ENCODE assay signal across 14 cellular contexts in genomic region chr20:62150236-62150575, GRCh38. TPM values are rescaled to one million over a fixed set of nuclear protein-coding genes. Genes with fewer than 3 reads are reported as not detected.
A peak's percentile ranks its signal among the peaks of the same experiment; 100 is the strongest.
DNase-seq lines count a peak whose midpoint lies in the region; ATAC-seq and TF ChIP-seq lines count a peak whose summit lies in the region.
"Had no signal": no experiment of that assay in that cellular context is flagged by ENCODE, and none has a peak within 500 bp of the region (broad histone marks: within the 10 kb centered on the region; RNA-seq: fewer than 3 reads in every experiment).

No MANE protein-coding gene starts in this region.

- H2AFZ ChIP-seq in mammary epithelial cell (ENCODE audit: low read depth, low read length), result no peak overlapping the region

- H3K4me2 ChIP-seq in mammary epithelial cell (ENCODE audit: insufficient read depth, low read depth, low read length) (peak overlapping the region; percentile 60), mesendoderm (ENCODE audit: low read length) (no peak overlapping the region)
- H3K4me2 ChIP-seq: BLaER1 treated with 17β-estradiol and CSF1 and Interleukin-3, amounts not matched to agents 10 nM and 100 nM had no signal

- H3K27ac ChIP-seq in mammary epithelial cell (ENCODE audit: insufficient read depth, low read depth, low read length), result no peak overlapping the region
- H3K27ac ChIP-seq in mesendoderm (ENCODE audit: low read depth, low read length), result no peak overlapping the region
- peak overlapping the region in 5 of 8 donors; percentile 15 to 74 (median 58) for H3K27ac ChIP-seq in spleen
- H3K27ac ChIP-seq: BLaER1 treated with 17β-estradiol and CSF1 and Interleukin-3, amounts not matched to agents 10 nM and 100 nM had no signal

- BruUV-seq in mammary epithelial cell (replicated peaks; lab: Mats Ljungman, UMichigan), result no TSS peak

- H3K79me2 ChIP-seq in mammary epithelial cell (ENCODE audit: insufficient read depth, low read length) (peaks cover 98% of the 10 kb centered on the region), mesendoderm (ENCODE audit: control insufficient read depth, insufficient read depth, low read length) (peaks cover 89% of the 10 kb centered on the region)

- no peak overlapping the region for H3K4ac ChIP-seq in mesendoderm (ENCODE audit: low read depth, low read length)

- no peaks in the 10 kb centered on the region for H4K20me1 ChIP-seq in mammary epithelial cell (ENCODE audit: insufficient read depth, low read length)

- H4K8ac ChIP-seq in mesendoderm (ENCODE audit: low read depth, low read length), result no peak overlapping the region

- no peak overlapping the region for H2BK120ac ChIP-seq in mesendoderm (ENCODE audit: low read depth, low read length)

- no peaks in the 10 kb centered on the region for H3K36me3 ChIP-seq in mammary epithelial cell (ENCODE audit: insufficient read depth, low read length)
- peaks cover 2% of the 10 kb centered on the region for H3K36me3 ChIP-seq in mesendoderm (ENCODE audit: control insufficient read depth, insufficient read depth, low read length)
- H3K36me3 ChIP-seq in spleen, result peaks cover 0 to 35% (median 0%) of the 10 kb centered on the region in 6 donors

- intact Hi-C loops in Right ventricle myocardium inferior (cut with DNase I), result no loop called here
- intact Hi-C loops in left ventricle myocardium superior (cut with micrococcal nuclease), result no loop called here
- intact Hi-C loops in mammary epithelial cell (cut with micrococcal nuclease), result no loop called here
- intact Hi-C loops in spleen (cut with DNase I; ENCODE audit: low total_unique reads), result no loop called here

- DNase-seq in Right ventricle myocardium inferior (ENCODE audit: missing footprints) (peak; percentile 54), left ventricle myocardium superior (no peak), mammary epithelial cell (no peak), mesendoderm (no peak), spleen (no peak), hypothalamus (lab: John Stamatoyannopoulos, UW) (no peak), dermis blood vessel endothelial cell (no peak), mucosa of gallbladder (ENCODE audit: low spot score) (no peak)
- DNase-seq: HCEC 1CT, NCI-H1436 treated with DMSO at 0.1 percent for 48 hours, NCI-H2081 treated with DMSO at 0.1 percent for 48 hours, NCI-H226, NCI-H69 had no signal

- in situ Hi-C loops in mammary epithelial cell (cut with MboI; ENCODE audit: low sequenced_read_pairs in 2 of 2), result no loop called here

- H3K9ac ChIP-seq in mammary epithelial cell (ENCODE audit: insufficient read depth, low read length), result no peak overlapping the region
- no peak overlapping the region for H3K9ac ChIP-seq in mesendoderm (ENCODE audit: low read length)

- ATAC-seq in Right ventricle myocardium inferior (no peak), left ventricle myocardium superior (no peak)

- no peak overlapping the region for H2BK5ac ChIP-seq in mesendoderm (ENCODE audit: low read length)

- H3K23ac ChIP-seq in mesendoderm (ENCODE audit: low read length), result peak overlapping the region; percentile 45

- 68% methylated on average over 11 of the region's 14 CpGs for WGBS in mammary epithelial cell (ENCODE audit: low coverage, missing lambda C conversion rate)
- WGBS in mesendoderm (ENCODE audit: extremely low coverage, insufficient coverage, low lambda C conversion rate), result no CpG with 5 or more reads among the region's 14 CpGs
- WGBS in spleen, 5 donors, result 90 to 95% (median 90%) methylated on average over 13 to 14 of the region's 14 CpGs

- no peak overlapping the region for H3K18ac ChIP-seq in mesendoderm (ENCODE audit: low read length)

- no peak for TF ChIP-seq POLR2A in spleen (IDR thresholded peaks at IDR 0.05)

- H4K5ac ChIP-seq in mesendoderm (ENCODE audit: low read length), result no peak overlapping the region

- no peaks in the 10 kb centered on the region for H3K9me3 ChIP-seq in mammary epithelial cell (replicated peaks; ENCODE audit: insufficient read depth, low read length)
- H3K9me3 ChIP-seq in spleen, result peaks cover 0 to 12% (median 3%) of the 10 kb centered on the region in 8 donors

- no peaks in the 10 kb centered on the region for H3K27me3 ChIP-seq in mammary epithelial cell (ENCODE audit: insufficient read depth, low read length)
- H3K27me3 ChIP-seq in mesendoderm (ENCODE audit: insufficient read depth, low read length, poor library complexity), result no peaks in the 10 kb centered on the region
- no peaks in the 10 kb centered on the region for H3K27me3 ChIP-seq in spleen (replicated peaks in 1 of 7)
- H3K27me3 ChIP-seq: BLaER1 treated with 17β-estradiol and CSF1 and Interleukin-3, amounts not matched to agents 10 nM and 100 nM had no signal

- no peak overlapping the region for H3K4me3 ChIP-seq in mammary epithelial cell (replicated peaks in 1 of 3; ENCODE audit: insufficient read depth in 1 of 3, low read depth in 2 of 3, low read length in 3 of 3)
- no peak overlapping the region for H3K4me3 ChIP-seq in mesendoderm (ENCODE audit: low read length)
- no peak overlapping the region for H3K4me3 ChIP-seq in spleen
- H3K4me3 ChIP-seq: BLaER1 treated with 17β-estradiol and CSF1 and Interleukin-3, amounts not matched to agents 10 nM and 100 nM had no signal

- H2AK5ac ChIP-seq in mesendoderm (ENCODE audit: low read length), result no peak overlapping the region

- TF ChIP-seq CTCF in mammary epithelial cell (conservative IDR thresholded peaks at IDR 0.05 in 1 of 2, IDR thresholded peaks at IDR 0.05 in 1 of 2; ENCODE audit: extremely low read depth in 1 of 2, insufficient read depth in 1 of 2, low read depth in 1 of 2, low read length in 2 of 2) (no peak), spleen (IDR thresholded peaks at IDR 0.05 in 8 of 11, conservative IDR thresholded peaks at IDR 0.05 in 3 of 11) (no peak)

- H3K4me1 ChIP-seq in mammary epithelial cell (ENCODE audit: insufficient read depth, low read length) (peaks cover 32% of the 10 kb centered on the region), mesendoderm (ENCODE audit: control insufficient read depth, low read depth, low read length) (peaks cover 11% of the 10 kb centered on the region), spleen (peaks cover 7 to 67% (median 44%) of the 10 kb centered on the region in 6 donors)

- CTCF ChIA-PET in mammary epithelial cell (lab: Charles Lee; ENCODE audit: low non-redundant PET), result interaction anchor here (0.6 kb wide), 1 partner anchor 129 kb away, joined by 7 read pairs; no protein-coding TSS in a partner anchor

- H3K79me1 ChIP-seq in mesendoderm (ENCODE audit: low read length), result peaks cover 46% of the 10 kb centered on the region

- H2BK15ac ChIP-seq in mesendoderm (replicated peaks; ENCODE audit: low read depth), result no peak overlapping the region

- no peak overlapping the region for H3K56ac ChIP-seq in mesendoderm (ENCODE audit: low read length)

- dilution Hi-C loops in mammary epithelial cell (cut with HindIII; ENCODE audit: low sequenced_read_pairs), result no loop called here

RNA-seq across cellular contexts. Expression of gene SS18L1, which starts 6.6 kb away (rescaled TPM):
- total RNA-seq in Right ventricle myocardium inferior (7.8 TPM), left ventricle myocardium superior (10.7 TPM), mammary epithelial cell (10 to 100 TPM; 16.3 to 20.6 TPM), spleen (10 to 100 TPM; 13.0 to 18.6 (median 14.3) TPM), dermis blood vessel endothelial cell (13.8 and 16.5 TPM in 2 replicates), mucosa of gallbladder (14.2 TPM)
- polyA plus RNA-seq in mammary epithelial cell (10.4 TPM), spleen (10 to 100 TPM in 1 of 3 donors, 1 to 10 TPM in 2; 6.7 to 11.0 (median 8.4) TPM)
- 17.7 TPM for polyA minus RNA-seq in mammary epithelial cell
- polyA plus RNA-seq in mesendoderm (2013, experiment 1 of 2), result 7.7 TPM
- polyA plus RNA-seq in mesendoderm (2013, experiment 2 of 2), result 7.7 TPM

RNA-seq across cellular contexts. Expression of gene PSMA7, which starts 7.0 kb away (rescaled TPM):
- 230 TPM for total RNA-seq in Right ventricle myocardium inferior
- 240 TPM for total RNA-seq in left ventricle myocardium superior
- total RNA-seq in mammary epithelial cell, result 100 to 1,000 TPM; 173 to 303 TPM
- 575 TPM for polyA plus RNA-seq in mammary epithelial cell
- 118 TPM for polyA minus RNA-seq in mammary epithelial cell
- 431 TPM for polyA plus RNA-seq in mesendoderm (2013, experiment 1 of 2)
- 443 TPM for polyA plus RNA-seq in mesendoderm (2013, experiment 2 of 2)
- 100 to 1,000 TPM; 157 to 247 (median 180) TPM for total RNA-seq in spleen
- polyA plus RNA-seq in spleen, result 100 to 1,000 TPM; 178 to 281 (median 235) TPM
- 450 and 557 TPM in 2 replicates for total RNA-seq in dermis blood vessel endothelial cell
- 189 TPM for total RNA-seq in mucosa of gallbladder

RNA-seq across cellular contexts. Expression of gene LSM14B, which starts 27.9 kb away (rescaled TPM):
- total RNA-seq in Right ventricle myocardium inferior (55.2 TPM), left ventricle myocardium superior (58.4 TPM), mammary epithelial cell (10 to 100 TPM; 31.5 to 36.3 TPM), spleen (10 to 100 TPM; 17.6 to 37.6 (median 31.9) TPM), dermis blood vessel endothelial cell (31.3 and 32.8 TPM in 2 replicates), mucosa of gallbladder (48.3 TPM)
- polyA plus RNA-seq in mammary epithelial cell (20.3 TPM), spleen (10 to 100 TPM; 14.0 to 20.1 (median 15.0) TPM)
- 20.6 TPM for polyA minus RNA-seq in mammary epithelial cell
- polyA plus RNA-seq in mesendoderm (2013, experiment 1 of 2), result 37.1 TPM
- polyA plus RNA-seq in mesendoderm (2013, experiment 2 of 2), result 39.0 TPM

RNA-seq across cellular contexts. Expression of gene MTG2, which starts 32.6 kb away (rescaled TPM):
- 21.6 TPM for total RNA-seq in Right ventricle myocardium inferior
- 27.3 TPM for total RNA-seq in left ventricle myocardium superior
- 10 to 100 TPM; 20.7 to 38.6 TPM for total RNA-seq in mammary epithelial cell
- polyA plus RNA-seq in mammary epithelial cell, result 28.2 TPM
- 8.8 TPM for polyA minus RNA-seq in mammary epithelial cell
- 19.6 TPM for polyA plus RNA-seq in mesendoderm (2013, experiment 1 of 2)
- polyA plus RNA-seq in mesendoderm (2013, experiment 2 of 2), result 18.5 TPM
- total RNA-seq in spleen, result 10 to 100 TPM; 22.6 to 39.8 (median 37.5) TPM
- polyA plus RNA-seq in spleen, result 10 to 100 TPM; 26.9 to 41.3 (median 37.7) TPM
- 19.3 and 26.7 TPM in 2 replicates for total RNA-seq in dermis blood vessel endothelial cell
- total RNA-seq in mucosa of gallbladder, result 38.0 TPM

Comparison
In these comparisons a context has a peak if more than half of its experiments do, and no peak if none do; other contexts are left out.
1. H3K27ac ChIP-seq: peak in spleen (5 of 8); none in mammary epithelial cell (single experiment) and mesendoderm (single experiment).